Comparison of ENCODE assay signal across 1 cellular context in genomic region chr22:44740307-44740706, GRCh38.
TF ChIP-seq lines count a peak whose summit lies in the region.

No MANE protein-coding gene starts in this region.

TF ChIP-seq in HepG2, 621 proteins besides CTCF, POLR2A, EP300 and RAD21:
- TF ChIP-seq AGO1 (IDR thresholded peaks at IDR 0.05; ENCODE audit: low read depth, low read length, poor library complexity, severe bottlenecking) (peak; percentile 56), RFX5 (IDR thresholded peaks at IDR 0.05; ENCODE audit: low read depth, low read length) (no peak)
